1 cellular context compared by ENCODE assay signal in genomic region chr2:53786371-53787254, GRCh38.
TF ChIP-seq lines count a peak whose summit lies in the region.

Gene ASB3, minus strand, starts transcription at chr2:53786953. Its CDS starts 21,381 bp downstream, at chr2:53765572.
Gene ERLEC1, plus strand, starts transcription at chr2:53787044. Its CDS starts 167 bp downstream, at chr2:53787211.

TF ChIP-seq in K562, 482 proteins besides CTCF, POLR2A, EP300 and RAD21 (continued from another document and continues in another):
- TF ChIP-seq SNRNP70 (optimal IDR thresholded peaks at IDR 0.05; ENCODE audit: low read depth, low read length), result no peak
- peak; percentile 84 for TF ChIP-seq E2F8 (IDR thresholded peaks at IDR 0.05; ENCODE audit: low read depth, partially characterized antibody)
- no peak for TF ChIP-seq CHCHD3 (CRISPR knock-in tag; IDR thresholded peaks at IDR 0.05)
- no peak for TF ChIP-seq ZHX1 (conservative IDR thresholded peaks at IDR 0.05; ENCODE audit: low read length)
- no peak for TF ChIP-seq NCOA2 (IDR thresholded peaks at IDR 0.05; ENCODE audit: partially characterized antibody in 2 of 2)
- peak in 2 of 3 experiments; percentile 81 to 90; a peak in 4 of 6 replicates for TF ChIP-seq ZBTB11 (CRISPR knock-in tag; IDR thresholded peaks at IDR 0.05)
- no peak for TF ChIP-seq MAFK (IDR thresholded peaks at IDR 0.05; ENCODE audit: low read length)
- no peak for TF ChIP-seq SAFB (IDR thresholded peaks at IDR 0.05; ENCODE audit: borderline replicate concordance, low read depth, low read length)
- TF ChIP-seq ZNF592 (IDR thresholded peaks at IDR 0.05), result no peak
- TF ChIP-seq ZBED1 (IDR thresholded peaks at IDR 0.05), result no peak
- TF ChIP-seq KDM2B (CRISPR knock-in tag; IDR thresholded peaks at IDR 0.05), result no peak
- no peak for TF ChIP-seq PCBP2 (IDR thresholded peaks at IDR 0.05; ENCODE audit: low read depth, low read length, poor library complexity, severe bottlenecking)
- no peak for TF ChIP-seq ZMIZ1 (IDR thresholded peaks at IDR 0.05; ENCODE audit: low read depth in 2 of 2, low read length in 2 of 2)
- TF ChIP-seq TAF15 (IDR thresholded peaks at IDR 0.05; ENCODE audit: low read depth, low read length), result no peak
- no peak for TF ChIP-seq POLR2H (tag; IDR thresholded peaks at IDR 0.05; ENCODE audit: low read depth)
- no peak for TF ChIP-seq SRSF7 (optimal IDR thresholded peaks at IDR 0.05; ENCODE audit: low read depth, low read length)
- 0 out of 2 replicates have a peak, but pooled peaks have one; percentile 18 for TF ChIP-seq ZNF384 (IDR thresholded peaks at IDR 0.05; ENCODE audit: low read depth, low read length)
- TF ChIP-seq JUNB (CRISPR knock-in tag; conservative IDR thresholded peaks at IDR 0.05), result no peak
- no peak for TF ChIP-seq RUNX1 (IDR thresholded peaks at IDR 0.05; ENCODE audit: low read depth)
- peak; percentile 84 for TF ChIP-seq KDM5B (IDR thresholded peaks at IDR 0.05; ENCODE audit: insufficient replicate concordance, low read depth, low read length)
- TF ChIP-seq SAP30 (IDR thresholded peaks at IDR 0.05; ENCODE audit: borderline replicate concordance, insufficient read depth, low read depth, low read length, poor library complexity, severe bottlenecking), result peak; percentile 74
- no peak for TF ChIP-seq ZBTB5 (IDR thresholded peaks at IDR 0.05)
- TF ChIP-seq KDM1A (IDR thresholded peaks at IDR 0.05), result no peak
- TF ChIP-seq SRSF1 (IDR thresholded peaks at IDR 0.05; ENCODE audit: low read depth, low read length), result 0 out of 2 replicates have a peak, but pooled peaks have one; percentile 38
- TF ChIP-seq ATF7 (IDR thresholded peaks at IDR 0.05), result peak; percentile 79
- no peak for TF ChIP-seq BRF2 (IDR thresholded peaks at IDR 0.05; ENCODE audit: borderline replicate concordance, insufficient read depth, insufficient read length)
- TF ChIP-seq MAZ (CRISPR knock-in tag; conservative IDR thresholded peaks at IDR 0.05 in 1 of 2, IDR thresholded peaks at IDR 0.05 in 1 of 2), result peak; percentile 90 to 97
